Comparison of ENCODE assay signal across 1 cellular context in genomic region chr5:134411546-134412266, GRCh38.
TF ChIP-seq lines count a peak whose summit lies in the region.

CDKN2AIPNL (minus strand) TSS chr5:134411881; CDS start chr5:134411854, 27 bp downstream.

TF ChIP-seq in HEK293, 187 proteins besides CTCF, POLR2A, EP300 and RAD21 (continued from another document and continues in another):
- no peak; the same call in 1 of the 2 replicates for TF ChIP-seq ZNF148 (tag by site-specific recombination; IDR thresholded peaks at IDR 0.05; ENCODE audit: borderline replicate concordance)
- TF ChIP-seq ZNF362 (tag by site-specific recombination; IDR thresholded peaks at IDR 0.05): peak; percentile 69; the same call in 1 of the 2 replicates
- no peak for TF ChIP-seq EGR2 (tag by site-specific recombination; IDR thresholded peaks at IDR 0.05; ENCODE audit: low read depth)
- peak; percentile 85 for TF ChIP-seq ZNF639 (tag by site-specific recombination; IDR thresholded peaks at IDR 0.05)
- 0 out of 2 replicates have a peak, but pooled peaks have one; percentile 13 for TF ChIP-seq FEZF1 (tag by site-specific recombination; IDR thresholded peaks at IDR 0.05)
- TF ChIP-seq ZNF184 (tag by site-specific recombination; IDR thresholded peaks at IDR 0.05): peak; percentile 74; the same call in 1 of the 2 replicates
- TF ChIP-seq ZNF239 (tag by site-specific recombination; IDR thresholded peaks at IDR 0.05): peak; percentile 25; the same call in 1 of the 2 replicates
- TF ChIP-seq ZBTB11 (tag by site-specific recombination; conservative IDR thresholded peaks at IDR 0.05; ENCODE audit: low read depth): peak; percentile 55; the same call in 1 of the 2 replicates
- no peak for TF ChIP-seq ZNF175 (tag by site-specific recombination; IDR thresholded peaks at IDR 0.05)
- peak; percentile 55 for TF ChIP-seq ZFHX2 (tag by site-specific recombination; conservative IDR thresholded peaks at IDR 0.05)
- peak; percentile 64; the same call in 1 of the 2 replicates for TF ChIP-seq ZSCAN18 (tag by site-specific recombination; IDR thresholded peaks at IDR 0.05)
- TF ChIP-seq ZNF558 (tag by site-specific recombination; IDR thresholded peaks at IDR 0.05): no peak
- 0 out of 2 replicates have a peak, but pooled peaks have one; percentile 80 for TF ChIP-seq ZNF777 (tag by site-specific recombination; IDR thresholded peaks at IDR 0.05; ENCODE audit: borderline replicate concordance)
- 0 out of 2 replicates have a peak, but pooled peaks have one; percentile 47 for TF ChIP-seq ZNF223 (tag by site-specific recombination; IDR thresholded peaks at IDR 0.05)
- no peak for TF ChIP-seq TRIM28 (IDR thresholded peaks at IDR 0.05; ENCODE audit: borderline replicate concordance, low read length)
- TF ChIP-seq REPIN1 (tag by site-specific recombination; IDR thresholded peaks at IDR 0.05; ENCODE audit: low read depth): peak; percentile 92; the same call in 1 of the 2 replicates
- peak; percentile 65 for TF ChIP-seq PATZ1 (tag by site-specific recombination; IDR thresholded peaks at IDR 0.05)
- no peak for TF ChIP-seq ZNF280C (tag by site-specific recombination; IDR thresholded peaks at IDR 0.05)
- TF ChIP-seq ZNF843 (tag by site-specific recombination; IDR thresholded peaks at IDR 0.05): peak; percentile 76
- peak; percentile 98 for TF ChIP-seq ZNF76 (tag by site-specific recombination; IDR thresholded peaks at IDR 0.05; ENCODE audit: borderline replicate concordance, low read depth)
- TF ChIP-seq ZNF19 (tag by site-specific recombination; IDR thresholded peaks at IDR 0.05; ENCODE audit: low read depth): no peak
- peak; percentile 94 for TF ChIP-seq ZBTB6 (tag by site-specific recombination; IDR thresholded peaks at IDR 0.05)
- TF ChIP-seq ZNF23 (tag by site-specific recombination; IDR thresholded peaks at IDR 0.05; ENCODE audit: borderline replicate concordance): peak; percentile 33; the same call in 1 of the 2 replicates
- TF ChIP-seq ZNF791 (tag by site-specific recombination; IDR thresholded peaks at IDR 0.05): no peak
- TF ChIP-seq ZNF768 (tag by site-specific recombination; IDR thresholded peaks at IDR 0.05): no peak
- TF ChIP-seq ZXDB (tag by site-specific recombination; IDR thresholded peaks at IDR 0.05): peak; percentile 92
- no peak for TF ChIP-seq ZNF707 (tag by site-specific recombination; IDR thresholded peaks at IDR 0.05)
- TF ChIP-seq ZNF132 (tag by site-specific recombination; IDR thresholded peaks at IDR 0.05; ENCODE audit: borderline replicate concordance): no peak
- TF ChIP-seq HIC1 (tag by site-specific recombination; IDR thresholded peaks at IDR 0.05): peak; percentile 97
- peak; percentile 96 for TF ChIP-seq ZNF501 (tag by site-specific recombination; IDR thresholded peaks at IDR 0.05)
- no peak for TF ChIP-seq ZNF280D (tag by site-specific recombination; IDR thresholded peaks at IDR 0.05)
- TF ChIP-seq MZF1 (tag by site-specific recombination; IDR thresholded peaks at IDR 0.05; ENCODE audit: borderline replicate concordance): peak; percentile 41; the same call in 1 of the 2 replicates
- no peak for TF ChIP-seq ZNF830 (tag by site-specific recombination; IDR thresholded peaks at IDR 0.05; ENCODE audit: low read depth)
- peak; percentile 84 for TF ChIP-seq ZNF335 (tag by site-specific recombination; conservative IDR thresholded peaks at IDR 0.05)
- TF ChIP-seq ZNF48 (tag by site-specific recombination; IDR thresholded peaks at IDR 0.05): no peak
